Comparison of ENCODE assay signal across 1 cellular context in genomic region chr19:11622401-11622800, GRCh38. TPM values are rescaled to one million over a fixed set of nuclear protein-coding genes. Genes with fewer than 3 reads are reported as not detected.
"Had no signal": no experiment of that assay in that cellular context is flagged by ENCODE, and none has a peak within 500 bp of the region (broad histone marks: within the 10 kb centered on the region; RNA-seq: fewer than 3 reads in every experiment).

No MANE protein-coding gene starts in this region.

RNA-seq across cellular contexts. Expression of gene ACP5, which starts 45.0 kb away (rescaled TPM):
- total RNA-seq: NCI-H460 had no signal
